1 cellular context compared by ENCODE assay signal in genomic region chr2:241645056-241645914, GRCh38.
TF ChIP-seq lines count a peak whose summit lies in the region.

No MANE protein-coding gene starts in this region.

TF ChIP-seq in HepG2, 621 proteins besides CTCF, POLR2A, EP300 and RAD21 (continued from another document and continues in another):
- TF ChIP-seq DMTF1 (CRISPR knock-in tag; IDR thresholded peaks at IDR 0.05) (no peak), SMAD1 (CRISPR knock-in tag; IDR thresholded peaks at IDR 0.05; ENCODE audit: borderline replicate concordance, low read depth) (no peak; the same call in 1 of the 2 replicates), ZNF10 (CRISPR knock-in tag; IDR thresholded peaks at IDR 0.05; ENCODE audit: borderline replicate concordance, low read depth) (no peak), ZNF687 (CRISPR knock-in tag; IDR thresholded peaks at IDR 0.05) (peak; percentile 98), MLX (CRISPR knock-in tag; IDR thresholded peaks at IDR 0.05) (peak; percentile 54; the same call in 1 of the 2 replicates), NCOA5 (CRISPR knock-in tag; IDR thresholded peaks at IDR 0.05) (no peak), MYNN (CRISPR knock-in tag; IDR thresholded peaks at IDR 0.05; ENCODE audit: low read depth) (no peak), NFRKB (IDR thresholded peaks at IDR 0.05) (no peak), ZBTB44 (CRISPR knock-in tag; IDR thresholded peaks at IDR 0.05) (no peak), ZEB1 (IDR thresholded peaks at IDR 0.05; ENCODE audit: insufficient replicate concordance, low read depth) (no peak), ZNF749 (CRISPR knock-in tag; IDR thresholded peaks at IDR 0.05; ENCODE audit: borderline replicate concordance) (0 out of 2 replicates have a peak, but pooled peaks have one; percentile 38), CEBPZ (IDR thresholded peaks at IDR 0.05; ENCODE audit: low read length) (no peak), ZBTB10 (CRISPR knock-in tag; IDR thresholded peaks at IDR 0.05; ENCODE audit: borderline replicate concordance) (no peak), HNRNPH1 (optimal IDR thresholded peaks at IDR 0.05; ENCODE audit: low read depth, low read length) (no peak), ZNF256 (CRISPR knock-in tag; conservative IDR thresholded peaks at IDR 0.05) (no peak), ZNF563 (CRISPR knock-in tag; IDR thresholded peaks at IDR 0.05) (0 out of 2 replicates have a peak, but pooled peaks have one; percentile 68), ZNF331 (CRISPR knock-in tag; IDR thresholded peaks at IDR 0.05) (peak; percentile 54), HOXD1 (CRISPR knock-in tag; IDR thresholded peaks at IDR 0.05) (no peak), RBM39 (IDR thresholded peaks at IDR 0.05; ENCODE audit: low read depth, low read length, poor library complexity, severe bottlenecking) (no peak), ZNF891 (CRISPR knock-in tag; IDR thresholded peaks at IDR 0.05) (no peak; the same call in 1 of the 2 replicates), ZNF704 (CRISPR knock-in tag; IDR thresholded peaks at IDR 0.05; ENCODE audit: borderline replicate concordance) (peak; percentile 74; the same call in 1 of the 2 replicates), ZNF83 (CRISPR knock-in tag; IDR thresholded peaks at IDR 0.05; ENCODE audit: borderline replicate concordance) (no peak), ZNF746 (CRISPR knock-in tag; IDR thresholded peaks at IDR 0.05) (peak; percentile 60; the same call in 1 of the 2 replicates), NFYB (CRISPR knock-in tag; IDR thresholded peaks at IDR 0.05) (no peak), ZNF232 (CRISPR knock-in tag; IDR thresholded peaks at IDR 0.05; ENCODE audit: borderline replicate concordance) (peak; percentile 91; the same call in 1 of the 2 replicates), FOXO1 (CRISPR knock-in tag; IDR thresholded peaks at IDR 0.05) (peak; percentile 40), POLR2AphosphoS2 (IDR thresholded peaks at IDR 0.05; ENCODE audit: low read depth, low read length) (no peak), PHB2 (IDR thresholded peaks at IDR 0.05; ENCODE audit: partially characterized antibody) (no peak), EZH2 (conservative IDR thresholded peaks at IDR 0.05; ENCODE audit: low read depth, low read length) (no peak), ADNP (CRISPR knock-in tag; IDR thresholded peaks at IDR 0.05) (no peak), ZNF777 (CRISPR knock-in tag; IDR thresholded peaks at IDR 0.05) (no peak; the same call in 1 of the 2 replicates), RBM22 (optimal IDR thresholded peaks at IDR 0.05; ENCODE audit: low read length) (no peak), THYN1 (CRISPR knock-in tag; IDR thresholded peaks at IDR 0.05; ENCODE audit: borderline replicate concordance, low read depth) (no peak), NR2C2 (CRISPR knock-in tag; IDR thresholded peaks at IDR 0.05; ENCODE audit: borderline replicate concordance) (no peak), GATAD2A (CRISPR knock-in tag; IDR thresholded peaks at IDR 0.05) (peak; percentile 86), TRIM22 (IDR thresholded peaks at IDR 0.05) (no peak), GRHL1 (CRISPR knock-in tag; conservative IDR thresholded peaks at IDR 0.05) (no peak), IRF2 (CRISPR knock-in tag; IDR thresholded peaks at IDR 0.05) (peak; percentile 68), MBNL3 (CRISPR knock-in tag; conservative IDR thresholded peaks at IDR 0.05) (no peak), ZNF18 (CRISPR knock-in tag; IDR thresholded peaks at IDR 0.05; ENCODE audit: insufficient replicate concordance) (peak; percentile 60)
